Comparison of ENCODE assay signal across 22 cellular contexts in the genomic region with DNA sequence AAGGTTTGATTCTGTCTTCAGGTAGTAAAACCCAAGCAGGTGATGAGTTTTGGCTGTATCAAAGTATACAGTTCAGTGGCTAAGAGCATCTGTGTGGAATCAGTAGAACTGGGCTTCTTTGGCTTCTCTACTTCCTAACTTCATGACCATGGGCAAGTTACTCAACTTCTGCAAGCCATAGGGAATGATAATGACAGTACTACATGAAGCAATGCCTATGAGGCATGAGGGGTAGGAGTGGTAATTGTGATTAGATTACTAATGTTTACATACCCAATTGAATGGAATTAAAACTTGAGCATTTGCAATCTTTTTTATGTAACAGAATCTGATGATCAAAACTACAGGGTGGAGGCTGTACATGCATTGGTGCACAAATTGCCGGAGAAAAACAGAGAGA.
DNase-seq lines count a peak whose midpoint lies in the region; ATAC-seq, FAIRE-seq and TF ChIP-seq lines count a peak whose summit lies in the region.
"Had no signal": no experiment of that assay in that cellular context is flagged by ENCODE, and none has a peak within 500 bp of the region (broad histone marks: within the 10 kb centered on the region; RNA-seq: fewer than 3 reads in every experiment).

No MANE protein-coding gene starts in this region.

- H4K20me1 ChIP-seq in IMR-90 (ENCODE audit: insufficient read depth, low read length) (no peaks in the 10 kb centered on the region), MM.1S (ENCODE audit: insufficient read depth, low read length) (no peaks in the 10 kb centered on the region)
- H4K20me1 ChIP-seq: BLaER1 treated with 17β-estradiol and CSF1 and Interleukin-3, amounts not matched to agents 10 nM and 100 nM had no signal

- no peak overlapping the region for H2AK9ac ChIP-seq in IMR-90 (replicated peaks; ENCODE audit: low read depth, low read length, poor library complexity)

- TF ChIP-seq POLR2A in IMR-90 (IDR thresholded peaks at IDR 0.05; ENCODE audit: low read depth, low read length): no peak
- no peak for TF ChIP-seq POLR2A in H54 (IDR thresholded peaks at IDR 0.05; ENCODE audit: low read depth, low read length)

- peaks cover 5% of the 10 kb centered on the region for H3K4me1 Mint-ChIP-seq in WTC11
- H3K4me1 Mint-ChIP-seq: B cell; CD14-positive monocyte; CD8-positive, alpha-beta memory T cell had no signal

- POLR2A ChIA-PET in IMR-90 (lab: Charles Lee; ENCODE audit: unreplicated experiment): no interaction called here
- POLR2A ChIA-PET in WTC11 (lab: Charles Lee): no interaction called here

- FAIRE-seq in bronchial epithelial cell (lab: Jason Lieb, UNC) (no peak), H54 (lab: Jason Lieb, UNC) (no peak)
- FAIRE-seq: D721Med, GM12891, GM18507 had no signal

- H3K14ac ChIP-seq in IMR-90 (replicated peaks; ENCODE audit: low read depth, low read length): no peak overlapping the region

- WGBS in IMR-90 (ENCODE audit: extremely low coverage in 2 of 2, insufficient read length in 1 of 2), 2 experiments: no CpG with 5 or more reads among the region's 1 CpG

- H3K9me1 ChIP-seq in IMR-90 (ENCODE audit: insufficient read depth, low read length): no peaks in the 10 kb centered on the region

- no peak for TF ChIP-seq CTCF in IMR-90 (conservative IDR thresholded peaks at IDR 0.05; ENCODE audit: low read depth, low read length)
- TF ChIP-seq CTCF in bronchial epithelial cell (IDR thresholded peaks at IDR 0.05; ENCODE audit: insufficient read depth, low read length, severe bottlenecking): no peak
- TF ChIP-seq CTCF in MM.1S (IDR thresholded peaks at IDR 0.05; ENCODE audit: low read length): no peak
- no peak for TF ChIP-seq CTCF in WTC11 (IDR thresholded peaks at IDR 0.05)
- TF ChIP-seq CTCF in omental fat pad (IDR thresholded peaks at IDR 0.05): no peak

- H2AFZ ChIP-seq in IMR-90 (replicated peaks; ENCODE audit: low read length, poor library complexity) (no peak overlapping the region), MM.1S (ENCODE audit: low read length) (no peak overlapping the region)

- no peak overlapping the region for H2BK120ac ChIP-seq in IMR-90 (ENCODE audit: low read depth, low read length)

- H3K36me3 ChIP-seq in IMR-90 (ENCODE audit: control insufficient read depth, insufficient read depth, low read length) (0 out of 2 replicates have a peak, but pooled peaks cover 3% of the 10 kb centered on the region), bronchial epithelial cell (ENCODE audit: control insufficient read depth, insufficient read depth, low read length) (no peaks in the 10 kb centered on the region), MM.1S (replicated peaks; ENCODE audit: insufficient read depth, low read length) (no peaks in the 10 kb centered on the region)

- H3K9me2 ChIP-seq in MM.1S (replicated peaks; ENCODE audit: insufficient read depth, low read length): no peaks in the 10 kb centered on the region

- ATAC-seq in IMR-90 (ENCODE audit: low read depth) (no peak; the same call in 1 of the 2 replicates), WTC11 (no peak), omental fat pad (ENCODE audit: low FRiP score) (no peak)

- peaks cover 19% of the 10 kb centered on the region for H3K9me3 Mint-ChIP-seq in WTC11

- no TSS peak for BruUV-seq in IMR-90 (replicated peaks; lab: Mats Ljungman, UMichigan)

- H3K27ac Mint-ChIP-seq in WTC11: no peak overlapping the region
- H3K27ac Mint-ChIP-seq: B cell; CD14-positive monocyte; CD4-positive, alpha-beta T cell; CD8-positive, alpha-beta memory T cell had no signal

- no peak overlapping the region for H3K4ac ChIP-seq in IMR-90 (ENCODE audit: low read depth, low read length)

- H3K9ac ChIP-seq in IMR-90 (ENCODE audit: low read depth, low read length): no peak overlapping the region
- no peak overlapping the region for H3K9ac ChIP-seq in MM.1S (ENCODE audit: low read length)
- H3K9ac ChIP-seq: BLaER1 treated with 17β-estradiol and CSF1 and Interleukin-3, amounts not matched to agents 10 nM and 100 nM had no signal

- H2BK15ac ChIP-seq in IMR-90 (ENCODE audit: low read depth, low read length): no peak overlapping the region

- H2AK5ac ChIP-seq in IMR-90 (ENCODE audit: low read depth, low read length): no peak overlapping the region

- H2BK5ac ChIP-seq in IMR-90 (ENCODE audit: low read depth, low read length, poor library complexity, severe bottlenecking): no peak overlapping the region

- H3K4me3 Mint-ChIP-seq in WTC11: no peak overlapping the region
- H3K4me3 Mint-ChIP-seq: B cell; CD14-positive monocyte; CD4-positive, alpha-beta T cell; CD8-positive, alpha-beta memory T cell had no signal

- no peaks in the 10 kb centered on the region for H3K27me3 Mint-ChIP-seq in WTC11 (ENCODE audit: low read depth)
- H3K27me3 Mint-ChIP-seq: B cell; CD4-positive, alpha-beta T cell; CD8-positive, alpha-beta memory T cell had no signal

- H3K36me3 Mint-ChIP-seq in WTC11: peaks cover 52% of the 10 kb centered on the region
- H3K36me3 Mint-ChIP-seq: CD14-positive monocyte; CD8-positive, alpha-beta memory T cell had no signal

- H3K27ac ChIP-seq in IMR-90 (ENCODE audit: insufficient read depth, low read length): no peak overlapping the region
- H3K27ac ChIP-seq in MM.1S (ENCODE audit: low read length): no peak overlapping the region
- H3K27ac ChIP-seq: BLaER1 treated with 17β-estradiol and CSF1 and Interleukin-3, amounts not matched to agents 10 nM and 100 nM had no signal

- in situ Hi-C loops in IMR-90 (cut with MboI; ENCODE audit: low sequenced_read_pairs): no loop called here

- DNase-seq in IMR-90 (peak; percentile 2), bronchial epithelial cell (ENCODE audit: low read depth) (peak; percentile 59), fibroblast of gingiva (ENCODE audit: low read depth) (peak; percentile 8), MM.1S (no peak), WTC11 (ENCODE audit: low spot score) (no peak), H54 (ENCODE audit: insufficient read length, low spot score) (no peak), omental fat pad (ENCODE audit: low spot score) (no peak)
- DNase-seq: CD4-positive, alpha-beta T cell; CD8-positive, alpha-beta memory T cell; DMS 273 treated with DMSO at 0.1 percent for 48 hours; DMS53; DMS79 treated with DMSO at 0.1 percent for 48 hours; GF-D8; GOT3; H7; HCEC 1CT had no signal

- H3F3A ChIP-seq in MM.1S (ENCODE audit: insufficient read depth, low read length): no peaks in the 10 kb centered on the region

- no peak overlapping the region for H3K23ac ChIP-seq in IMR-90 (ENCODE audit: low read depth, low read length)

- intact Hi-C loops in IMR-90 (cut with micrococcal nuclease): no loop called here

- no peaks in the 10 kb centered on the region for H3K79me1 ChIP-seq in IMR-90 (ENCODE audit: low read depth in 1 of 2, low read length in 2 of 2)

- no peaks in the 10 kb centered on the region for H3K27me3 ChIP-seq in IMR-90 (ENCODE audit: control insufficient read depth, insufficient read depth, low read length)
- H3K27me3 ChIP-seq in bronchial epithelial cell (ENCODE audit: control insufficient read depth, insufficient read depth, low read length): no peaks in the 10 kb centered on the region
- H3K27me3 ChIP-seq in MM.1S (replicated peaks; ENCODE audit: insufficient read depth, low read length): no peaks in the 10 kb centered on the region
- H3K27me3 ChIP-seq: BLaER1 treated with 17β-estradiol and CSF1 and Interleukin-3, amounts not matched to agents 10 nM and 100 nM had no signal

- H4K91ac ChIP-seq in IMR-90 (ENCODE audit: insufficient read depth, low read depth, low read length): no peak overlapping the region

- CTCF ChIA-PET in IMR-90 (lab: Yijun Ruan, JAX): no interaction called here
- CTCF ChIA-PET in WTC11 (lab: Charles Lee): no interaction called here

- no peak overlapping the region for H3K56ac ChIP-seq in IMR-90 (ENCODE audit: extremely low read depth, insufficient read depth, low read length)

- H4K8ac ChIP-seq in IMR-90 (ENCODE audit: low read depth in 2 of 2, low read length in 2 of 2): no peak overlapping the region

- H3K4me3 ChIP-seq in IMR-90 (ENCODE audit: insufficient read depth, low read depth, low read length) (no peak overlapping the region), bronchial epithelial cell (ENCODE audit: low read depth, low read length) (no peak overlapping the region), MM.1S (ENCODE audit: low read length) (no peak overlapping the region)
- H3K4me3 ChIP-seq: BLaER1 treated with 17β-estradiol and CSF1 and Interleukin-3, amounts not matched to agents 10 nM and 100 nM had no signal

- dilution Hi-C loops in IMR-90 (cut with HindIII; ENCODE audit: low sequenced_read_pairs, unreplicated experiment): no loop called here

- no peak overlapping the region for H3K18ac ChIP-seq in IMR-90 (ENCODE audit: low read depth, low read length)

- H4K5ac ChIP-seq in IMR-90 (ENCODE audit: low read depth, low read length): no peak overlapping the region

- H3K4me2 ChIP-seq in IMR-90 (ENCODE audit: low read depth, low read length) (no peak overlapping the region), MM.1S (ENCODE audit: low read depth, low read length) (no peak overlapping the region)
- H3K4me2 ChIP-seq: BLaER1 treated with 17β-estradiol and CSF1 and Interleukin-3, amounts not matched to agents 10 nM and 100 nM had no signal

- H2BK20ac ChIP-seq in IMR-90 (ENCODE audit: low read depth, low read length): no peak overlapping the region

- no peak for TF ChIP-seq RAD21 in IMR-90 (IDR thresholded peaks at IDR 0.05; ENCODE audit: low read length)

- no peaks in the 10 kb centered on the region for H3K79me2 ChIP-seq in MM.1S (ENCODE audit: low read length)

- H3K4me1 ChIP-seq in IMR-90 (ENCODE audit: control insufficient read depth, insufficient read depth, low read length) (no peaks in the 10 kb centered on the region), MM.1S (ENCODE audit: low read length) (no peaks in the 10 kb centered on the region)
- H3K4me1 ChIP-seq: BLaER1 treated with 17β-estradiol and CSF1 and Interleukin-3, amounts not matched to agents 10 nM and 100 nM had no signal

- H3K9me3 ChIP-seq in IMR-90 (ENCODE audit: control insufficient read depth, insufficient read depth, low read length): no peaks in the 10 kb centered on the region
- no peaks in the 10 kb centered on the region for H3K9me3 ChIP-seq in MM.1S (replicated peaks; ENCODE audit: insufficient read depth, low read length)

TF ChIP-seq in IMR-90, 13 proteins besides CTCF, POLR2A, EP300 and RAD21:
- no peak for TF ChIP-seq RFX5 (IDR thresholded peaks at IDR 0.05; ENCODE audit: low read depth, low read length)
- no peak for TF ChIP-seq FOS (IDR thresholded peaks at IDR 0.05; ENCODE audit: low read depth, low read length)
- no peak for TF ChIP-seq MXI1 (IDR thresholded peaks at IDR 0.05; ENCODE audit: borderline replicate concordance, low read depth, low read length)
- TF ChIP-seq CEBPB (IDR thresholded peaks at IDR 0.05; ENCODE audit: low read depth, low read length): peak; percentile 26; the same call in 1 of the 2 replicates
- no peak for TF ChIP-seq MAFK (IDR thresholded peaks at IDR 0.05; ENCODE audit: low read depth, low read length)
TF ChIP-seq in IMR-90: peak in this region for 1.

TF ChIP-seq in WTC11, 78 proteins besides CTCF, POLR2A, EP300 and RAD21 (continues in another document):
- TF ChIP-seq NFYB (CRISPR knock-in tag; conservative IDR thresholded peaks at IDR 0.05; ENCODE audit: low read depth): no peak
- no peak for TF ChIP-seq SOX15 (CRISPR knock-in tag; IDR thresholded peaks at IDR 0.05)

Comparison
In these comparisons a context has a peak if more than half of its experiments do, and no peak if none do; other contexts are left out.
1. DNase-seq: peak in IMR-90 (single experiment), bronchial epithelial cell (single experiment) and fibroblast of gingiva (single experiment); none in MM.1S (single experiment), WTC11 (single experiment), H54 (single experiment) and omental fat pad (single experiment).